8 cellular contexts compared by ENCODE assay signal in the genomic region with DNA sequence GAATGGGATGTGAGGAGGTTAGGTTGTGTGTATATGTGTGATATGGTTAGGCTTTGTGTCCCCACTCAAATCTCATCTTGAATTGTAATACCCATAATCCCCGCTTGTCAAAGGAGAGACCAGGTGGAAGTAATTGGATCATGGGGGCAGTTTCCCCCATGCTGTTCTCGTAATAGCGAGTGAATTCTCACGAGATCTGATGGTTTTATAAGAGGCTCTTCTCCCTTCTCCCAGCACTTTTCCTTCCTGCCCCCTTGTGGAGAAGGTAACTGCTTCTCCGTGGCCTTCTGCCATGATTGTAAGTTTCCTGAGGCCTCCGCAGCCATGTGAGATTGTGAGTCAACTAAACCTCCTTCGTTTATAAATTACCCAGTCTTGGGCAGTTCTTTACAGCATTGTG. TPM values are rescaled to one million over a fixed set of nuclear protein-coding genes. Genes with fewer than 3 reads are reported as not detected.
DNase-seq lines count a peak whose midpoint lies in the region; ATAC-seq and TF ChIP-seq lines count a peak whose summit lies in the region.

No MANE protein-coding gene starts in this region.

- no peaks in the 10 kb centered on the region for H3K9me3 Mint-ChIP-seq in activated T-cell treated with anti-CD3 and anti-CD28 coated beads, Interleukin-2, amount 50 U/mL, for 4 hours
- H3K9me3 Mint-ChIP-seq in activated naive CD4-positive, alpha-beta T cell treated with anti-CD3 and anti-CD28 coated beads, Interleukin-2, amount 50 U/mL, for 72 hours, result peaks cover 0 to 5% of the 10 kb centered on the region in 2 donors
- no peaks in the 10 kb centered on the region for H3K9me3 Mint-ChIP-seq in memory B cell

- TF ChIP-seq CTCF in transverse colon (IDR thresholded peaks at IDR 0.05), result no peak

- H3K9me3 ChIP-seq in transverse colon, result no peaks in the 10 kb centered on the region

- intact Hi-C loops in transverse colon (cut with DNase I; ENCODE audit: low total_unique reads), result no loop called here

- 77 to 86% methylated on average over 5 to 7 of the region's 7 CpGs for WGBS in transverse colon (ENCODE audit: low coverage in 1 of 2), 2 donors

- peaks cover 11% of the 10 kb centered on the region for H3K4me1 Mint-ChIP-seq in activated T-cell treated with anti-CD3 and anti-CD28 coated beads, Interleukin-2, amount 50 U/mL, for 4 hours (ENCODE audit: low read depth)
- peaks cover 13% of the 10 kb centered on the region for H3K4me1 Mint-ChIP-seq in memory B cell

- H3K4me3 Mint-ChIP-seq in activated T-cell treated with anti-CD3 and anti-CD28 coated beads, Interleukin-2, amount 50 U/mL, for 4 hours, result peak overlapping the region; percentile 83
- peak overlapping the region; percentile 91 for H3K4me3 Mint-ChIP-seq in memory B cell

- no peaks in the 10 kb centered on the region for H3K27me3 ChIP-seq in transverse colon

- peaks cover 0 to 20% (median 9%) of the 10 kb centered on the region in 4 donors for H3K4me1 ChIP-seq in transverse colon

- in situ Hi-C loops in transverse colon (cut with MboI; ENCODE audit: low pct_ligation_motif_present in 1 of 4, low pct_unique_long_range_greater_than_20kb in 1 of 4, low sequenced_read_pairs in 3 of 4), result no loop called here

- ATAC-seq in activated T-cell treated with anti-CD3 and anti-CD28 coated beads, Interleukin-2, amount 50 U/mL, for 4 hours, result no peak
- ATAC-seq in activated naive CD4-positive, alpha-beta T cell treated with anti-CD3 and anti-CD28 coated beads, Interleukin-2, amount 50 U/mL, for 72 hours, result no peak
- ATAC-seq in memory B cell (ENCODE audit: low read depth), result no peak

- H3K4me3 ChIP-seq in transverse colon, result peak overlapping the region in 2 of 4 donors; percentile 80 to 83

- peak overlapping the region; percentile 91 to 95 (median 92) for H3K27ac ChIP-seq in transverse colon

- no peak for TF ChIP-seq EP300 in transverse colon (IDR thresholded peaks at IDR 0.05; ENCODE audit: low read depth)

- H3K27ac Mint-ChIP-seq in activated naive CD4-positive, alpha-beta T cell treated with anti-CD3 and anti-CD28 coated beads, Interleukin-2, amount 50 U/mL, for 72 hours, result peak overlapping the region; percentile 38 to 89
- H3K27ac Mint-ChIP-seq in memory B cell, result no peak overlapping the region

- DNase-seq in activated T-cell treated with anti-CD3 and anti-CD28 coated beads, Interleukin-2, amount 50 U/mL, for 4 hours, result no peak
- no peak for DNase-seq in activated T-cell treated with anti-CD3 and anti-CD28 coated beads, Interleukin-2, amount 50 U/mL, for 1 hour
- no peak for DNase-seq in activated naive CD4-positive, alpha-beta T cell treated with anti-CD3 and anti-CD28 coated beads, Interleukin-2, amount 50 U/mL, for 72 hours (ENCODE audit: low spot score in 2 of 2)
- no peak for DNase-seq in memory B cell (ENCODE audit: low spot score in 2 of 2)
- no peak for DNase-seq in transverse colon
- no peak for DNase-seq in NCI-H1436 treated with DMSO at 0.1 percent for 48 hours (lab: John Stamatoyannopoulos, UW)
- DNase-seq in NCI-H446 (lab: John Stamatoyannopoulos, UW), result no peak
- DNase-seq in cerebellar nuclear complex (lab: John Stamatoyannopoulos, UW), result no peak

- H3K27me3 Mint-ChIP-seq in activated T-cell treated with anti-CD3 and anti-CD28 coated beads, Interleukin-2, amount 50 U/mL, for 4 hours (ENCODE audit: low read depth), result peaks cover 2% of the 10 kb centered on the region
- peaks cover 4% of the 10 kb centered on the region for H3K27me3 Mint-ChIP-seq in memory B cell

- no peak for TF ChIP-seq POLR2A in transverse colon (IDR thresholded peaks at IDR 0.05)

- H3K36me3 Mint-ChIP-seq in activated T-cell treated with anti-CD3 and anti-CD28 coated beads, Interleukin-2, amount 50 U/mL, for 4 hours (ENCODE audit: insufficient read depth), result peaks cover 6% of the 10 kb centered on the region
- no peaks in the 10 kb centered on the region for H3K36me3 Mint-ChIP-seq in activated naive CD4-positive, alpha-beta T cell treated with anti-CD3 and anti-CD28 coated beads, Interleukin-2, amount 50 U/mL, for 72 hours
- H3K36me3 Mint-ChIP-seq in memory B cell, result peaks cover 8% of the 10 kb centered on the region

- H3K36me3 ChIP-seq in transverse colon, result no peaks in the 10 kb centered on the region

RNA-seq across cellular contexts. Expression of a gene that starts 47.3 kb away (rescaled TPM):
- total RNA-seq in activated T-cell treated with anti-CD3 and anti-CD28 coated beads, Interleukin-2, amount 50 U/mL, for 4 hours, result not detected
- not detected for total RNA-seq in activated naive CD4-positive, alpha-beta T cell treated with anti-CD3 and anti-CD28 coated beads, Interleukin-2, amount 50 U/mL, for 72 hours
- not detected for total RNA-seq in transverse colon

RNA-seq across cellular contexts. Expression of a gene that starts 55.9 kb away (rescaled TPM):
- total RNA-seq in activated T-cell treated with anti-CD3 and anti-CD28 coated beads, Interleukin-2, amount 50 U/mL, for 4 hours, result 100 to 1,000 TPM; 373 to 418 (median 394) TPM
- total RNA-seq in activated naive CD4-positive, alpha-beta T cell treated with anti-CD3 and anti-CD28 coated beads, Interleukin-2, amount 50 U/mL, for 72 hours, result 100 to 1,000 TPM; 172 to 188 TPM
- total RNA-seq in transverse colon, result 100 to 1,000 TPM in 2 of 4 donors, 10 to 100 TPM in 2; 29.9 to 129 (median 66.8) TPM
